Comparison of ENCODE assay signal across 23 cellular contexts in the genomic region with DNA sequence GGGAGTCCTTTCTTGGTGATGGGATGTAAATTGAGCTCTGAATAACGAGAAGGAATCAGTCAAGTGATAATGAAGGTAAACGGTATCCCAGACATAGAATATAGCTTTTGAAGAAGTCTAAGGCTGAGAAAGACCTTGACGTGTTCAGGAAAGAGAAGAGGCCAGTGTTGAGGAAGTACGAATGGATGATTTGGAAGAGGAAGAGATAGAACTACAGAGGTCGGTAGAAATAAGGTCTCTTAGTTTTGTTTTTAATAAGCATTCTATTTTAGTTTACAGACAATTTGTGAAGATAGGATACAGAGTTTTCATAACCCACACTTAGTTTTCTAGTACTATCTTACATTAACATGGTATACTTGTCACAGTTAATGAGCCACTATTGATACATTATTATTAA.
"Had no signal": no experiment of that assay in that cellular context is flagged by ENCODE, and none has a peak within 500 bp of the region (broad histone marks: within the 10 kb centered on the region; RNA-seq: fewer than 3 reads in every experiment).

No MANE protein-coding gene starts in this region.

- H3K27ac ChIP-seq: hepatocyte, left ventricle myocardium inferior, sigmoid colon, testis, uterus had no signal

- H3K4me1 ChIP-seq: left ventricle myocardium inferior, sigmoid colon, testis, uterus had no signal

- H3K9me3 ChIP-seq: left ventricle myocardium inferior, sigmoid colon, testis, uterus had no signal

- ATAC-seq: activated T-cell treated with anti-CD3 and anti-CD28 coated beads, Interleukin-2, amount 50 U/mL, for 4 hours; effector memory CD8-positive, alpha-beta T cell; esophagus mucosa; natural killer cell; stimulated activated naive B cell treated with anti-CD40 and anti-IgM and Interleukin-4, amounts not matched to agents 10 μg/mL and 1 μg/mL and 100 μg/mL, for 72 hours; WTC11 had no signal

- H3K36me3 ChIP-seq: left ventricle myocardium inferior, sigmoid colon, uterus had no signal

- H3K27me3 ChIP-seq: hepatocyte, sigmoid colon, testis, uterus had no signal

- DNase-seq: activated CD8-positive, alpha-beta memory T cell treated with anti-CD3 and anti-CD28 coated beads, Interleukin-2, amount 50 U/mL, for 48 hours; activated naive CD4-positive, alpha-beta T cell treated with Interleukin-2 at 50 U/mL for 16 hours; activated naive CD8-positive, alpha-beta T cell treated with anti-CD3 and anti-CD28 coated beads for 36 hours; activated T-cell treated with anti-CD3 and anti-CD28 coated beads, Interleukin-2, amount 50 U/mL, for 4 hours; effector memory CD8-positive, alpha-beta T cell; foreskin melanocyte; immature natural killer cell; left ventricle myocardium inferior; mammary epithelial cell; midbrain; natural killer cell; retina; sigmoid colon; stimulated activated CD4-positive, alpha-beta T cell treated with anti-CD3 and anti-CD28 coated beads, Interleukin-15, amount 100 ng/mL, for 24 hours; stimulated activated CD8-positive, alpha-beta memory T cell treated with anti-CD3 and anti-CD28 coated beads, Interleukin-4, amount 100 ng/mL, for 48 hours; stimulated activated naive B cell treated with anti-CD40 and anti-IgM and Interleukin-4, amounts not matched to agents 10 μg/mL and 1 μg/mL and 100 μg/mL, for 72 hours; testis; trophoblast cell; uterus had no signal

- H3K4me3 ChIP-seq: hepatocyte, left ventricle myocardium inferior, sigmoid colon, smooth muscle cell, testis, uterus had no signal
